In the genomic region with DNA sequence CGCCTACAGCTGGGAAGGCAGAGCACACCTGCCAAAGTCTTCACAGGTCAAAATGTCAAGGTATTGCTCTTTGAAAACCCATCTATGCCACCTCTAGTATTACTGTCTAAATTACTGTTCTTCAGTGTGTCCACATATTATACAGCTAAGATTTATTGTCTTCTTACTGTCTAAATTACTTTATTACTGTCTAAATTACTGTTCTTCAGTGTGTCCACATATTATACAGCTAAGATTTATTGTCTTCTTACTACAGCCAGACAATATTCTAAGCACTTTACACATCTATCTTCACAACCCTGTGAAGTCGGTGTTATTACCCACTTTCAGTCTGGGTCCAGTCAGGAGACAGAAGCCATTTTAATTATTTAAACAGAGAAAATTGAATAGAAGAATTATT, we compare ENCODE assay signal across 17 cellular contexts.
DNase-seq lines count a peak whose midpoint lies in the region; ATAC-seq and TF ChIP-seq lines count a peak whose summit lies in the region.
"Had no signal": no experiment of that assay in that cellular context is flagged by ENCODE, and none has a peak within 500 bp of the region (broad histone marks: within the 10 kb centered on the region; RNA-seq: fewer than 3 reads in every experiment).

No MANE protein-coding gene starts in this region.

- peak; percentile 82 for ATAC-seq in left colon
- ATAC-seq in HG03097 (IDR thresholded peaks at IDR 0.05; ENCODE audit: low FRiP score, unreplicated experiment), result no peak
- no peak for ATAC-seq in Right ventricle myocardium superior (ENCODE audit: poor library complexity)
- ATAC-seq: PC-3 had no signal

- H3K4me2 ChIP-seq in DOHH2 (ENCODE audit: low read length), result peak overlapping the region; percentile 33; the same call in 1 of the 2 replicates

- H3K27me3 ChIP-seq in DOHH2 (ENCODE audit: control insufficient read depth, low read length), result no peaks in the 10 kb centered on the region
- H3K27me3 ChIP-seq: MG63, SJSA1 had no signal

- H3K79me2 ChIP-seq in DOHH2 (ENCODE audit: control insufficient read depth, low read length), result no peaks in the 10 kb centered on the region

- intact Hi-C loops in left colon (cut with DNase I, micrococcal nuclease), result no loop called here
- intact Hi-C loops in Right ventricle myocardium superior (cut with DNase I), result no loop called here

- H3F3A ChIP-seq in DOHH2 (ENCODE audit: control insufficient read depth, insufficient read depth), result peaks cover 9% of the 10 kb centered on the region; the same call in 1 of the 2 replicates

- in situ Hi-C loops in GM13977 (cut with MboI; ENCODE audit: low pct_unique_long_range_greater_than_20kb, low sequenced_read_pairs, unreplicated experiment), result no loop called here

- H3K4me3 ChIP-seq in DOHH2 (ENCODE audit: low read length), result no peak overlapping the region
- H3K4me3 ChIP-seq: MG63, SJSA1 had no signal

- no peaks in the 10 kb centered on the region for H3K9me3 ChIP-seq in DOHH2 (ENCODE audit: control insufficient read depth, insufficient read depth, low read length)
- H3K9me3 ChIP-seq: MG63, SJSA1 had no signal

- peak overlapping the region; percentile 34 for H3K27ac ChIP-seq in DOHH2 (ENCODE audit: low read depth, low read length)
- H3K27ac ChIP-seq: C4-2B, RWPE1, SJSA1 had no signal

- no peaks in the 10 kb centered on the region for H3K9me2 ChIP-seq in DOHH2 (replicated peaks; ENCODE audit: control insufficient read depth, low read length)

- H4K20me1 ChIP-seq in DOHH2 (ENCODE audit: control insufficient read depth, insufficient read depth, low read depth, low read length), result no peaks in the 10 kb centered on the region

- peak; percentile 79 for DNase-seq in NCI-H1417 treated with DMSO at 0.1 percent for 48 hours (lab: John Stamatoyannopoulos, UW)
- peak; percentile 65 for DNase-seq in NCI-H748 treated with DMSO at 0.1 percent for 48 hours (lab: John Stamatoyannopoulos, UW)
- no peak for DNase-seq in left colon
- no peak for DNase-seq in SW480 (ENCODE audit: low spot score)
- no peak for DNase-seq in Right ventricle myocardium superior
- DNase-seq in GM13977 (ENCODE audit: low spot score), result no peak
- DNase-seq: EL, MG63, NCI-H1092, NCI-H2029 treated with DMSO at 0.1 percent for 48 hours, NCI-H446, PC-3 had no signal

- H3K36me3 ChIP-seq in DOHH2 (ENCODE audit: control insufficient read depth, low read length), result no peaks in the 10 kb centered on the region; the same call in 1 of the 2 replicates
- H3K36me3 ChIP-seq: MG63, SJSA1 had no signal

- peaks cover 45% of the 10 kb centered on the region for H3K4me1 ChIP-seq in DOHH2 (ENCODE audit: control insufficient read depth, low read length)
- H3K4me1 ChIP-seq: SJSA1 had no signal

- no peak for TF ChIP-seq CTCF in DOHH2 (IDR thresholded peaks at IDR 0.05; ENCODE audit: low read depth, low read length, poor library complexity, severe bottlenecking)
- no peak for TF ChIP-seq CTCF in GM13977 (IDR thresholded peaks at IDR 0.05; ENCODE audit: extremely low read depth, insufficient read depth, missing control alignments)

Comparison
In these comparisons a context has a peak if more than half of its experiments do, and no peak if none do; other contexts are left out.
1. DNase-seq: peak in NCI-H1417 treated with DMSO at 0.1 percent for 48 hours (single experiment) and NCI-H748 treated with DMSO at 0.1 percent for 48 hours (single experiment); none in left colon (0 of 2), SW480 (single experiment), Right ventricle myocardium superior (single experiment) and GM13977 (single experiment).